In the genomic region with DNA sequence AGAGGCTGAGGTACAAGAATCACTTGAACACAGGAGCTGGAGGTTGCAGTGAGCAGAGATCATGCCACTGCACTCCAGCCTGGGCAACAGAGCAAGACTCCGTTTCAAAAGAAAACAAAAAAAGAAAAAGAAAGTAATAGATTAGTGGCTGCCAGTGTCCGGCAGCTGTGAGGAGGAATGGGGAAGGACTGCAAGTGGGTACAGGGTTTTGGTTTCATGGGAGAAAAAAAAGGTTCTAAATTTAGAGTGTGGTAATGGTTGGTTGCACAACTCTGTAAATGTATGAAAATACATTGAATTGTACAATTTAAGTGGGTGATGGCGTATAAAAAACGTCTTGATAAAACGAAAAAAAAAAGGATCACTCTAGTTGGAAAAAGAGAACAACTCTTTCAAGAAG, we compare ENCODE assay signal across 13 cellular contexts. TPM values are rescaled to one million over a fixed set of nuclear protein-coding genes. Genes with fewer than 3 reads are reported as not detected.
DNase-seq lines count a peak whose midpoint lies in the region; ATAC-seq and TF ChIP-seq lines count a peak whose summit lies in the region.
"Had no signal": no experiment of that assay in that cellular context is flagged by ENCODE, and none has a peak within 500 bp of the region (broad histone marks: within the 10 kb centered on the region; RNA-seq: fewer than 3 reads in every experiment).

No MANE protein-coding gene starts in this region.

- H3K9me3 Mint-ChIP-seq in activated CD8-positive, alpha-beta T cell treated with anti-CD3 and anti-CD28 coated beads, Interleukin-2, amount 10 ng/mL, durations not matched to agents 7 days and 5 days (ENCODE audit: insufficient read depth): no peaks in the 10 kb centered on the region

- H3K4me3 ChIP-seq in GM12865 (ENCODE audit: low read depth, low read length) (no peak overlapping the region), uterus (no peak overlapping the region)

- TF ChIP-seq CTCF in GM12865 (IDR thresholded peaks at IDR 0.05; ENCODE audit: insufficient read depth, low read depth, low read length, missing control alignments): no peak
- TF ChIP-seq CTCF in RWPE1 (conservative IDR thresholded peaks at IDR 0.05; ENCODE audit: low read depth): no peak
- no peak for TF ChIP-seq CTCF in uterus (IDR thresholded peaks at IDR 0.05)
- TF ChIP-seq CTCF in foreskin keratinocyte (conservative IDR thresholded peaks at IDR 0.05): no peak

- H3K9me3 ChIP-seq in uterus: no peaks in the 10 kb centered on the region

- no peak overlapping the region for H3K4me3 Mint-ChIP-seq in activated CD8-positive, alpha-beta T cell treated with anti-CD3 and anti-CD28 coated beads, Interleukin-2, amount 10 ng/mL, durations not matched to agents 7 days and 5 days

- intact Hi-C loops in uterus (cut with DNase I; ENCODE audit: low total_unique reads): no loop called here

- POLR2A ChIA-PET in RWPE1 (lab: Yijun Ruan, JAX; ENCODE audit: low non-redundant PET): no interaction called here
- POLR2A ChIA-PET in activated CD8-positive, alpha-beta T cell treated with anti-CD3 and anti-CD28 coated beads, Interleukin-2, amount 10 ng/mL, durations not matched to agents 7 days and 5 days (lab: Charles Lee): no interaction called here

- peak; percentile 81 for ATAC-seq in GM21360 (IDR thresholded peaks at IDR 0.05; ENCODE audit: unreplicated experiment)
- ATAC-seq in HG03135 (IDR thresholded peaks at IDR 0.05; ENCODE audit: unreplicated experiment): peak; percentile 77
- no peak for ATAC-seq in foreskin keratinocyte
- no peak for ATAC-seq in activated CD8-positive, alpha-beta T cell treated with anti-CD3 and anti-CD28 coated beads, Interleukin-2, amount 10 ng/mL, durations not matched to agents 7 days and 5 days

- peaks cover 20% of the 10 kb centered on the region for H3K4me1 Mint-ChIP-seq in activated CD8-positive, alpha-beta T cell treated with anti-CD3 and anti-CD28 coated beads, Interleukin-2, amount 10 ng/mL, durations not matched to agents 7 days and 5 days (ENCODE audit: low read depth)

- peaks cover 47% of the 10 kb centered on the region for H3K36me3 Mint-ChIP-seq in activated CD8-positive, alpha-beta T cell treated with anti-CD3 and anti-CD28 coated beads, Interleukin-2, amount 10 ng/mL, durations not matched to agents 7 days and 5 days (ENCODE audit: low read depth)

- DNase-seq in GM12865 (ENCODE audit: low read depth) (peak; percentile 68), RWPE1 (ENCODE audit: low spot score) (no peak), uterus (no peak), NCI-H524 (lab: John Stamatoyannopoulos, UW) (no peak), foreskin keratinocyte (no peak)
- no peak for DNase-seq in activated CD8-positive, alpha-beta T cell treated with anti-CD3 and anti-CD28 coated beads, Interleukin-2, amount 10 ng/mL, durations not matched to agents 7 days and 5 days
- DNase-seq: CD4-positive, CD25-positive, alpha-beta regulatory T cell; NCI-H526; small intestine had no signal

- no peak for TF ChIP-seq POLR2A in uterus (IDR thresholded peaks at IDR 0.05)

- H3K4me1 ChIP-seq in uterus (peaks cover 0 to under 1% of the 10 kb centered on the region in 2 donors), foreskin keratinocyte (peaks cover 21% of the 10 kb centered on the region)

- no peaks in the 10 kb centered on the region for H3K27me3 Mint-ChIP-seq in activated CD8-positive, alpha-beta T cell treated with anti-CD3 and anti-CD28 coated beads, Interleukin-2, amount 10 ng/mL, durations not matched to agents 7 days and 5 days (ENCODE audit: low read depth)
- H3K27me3 Mint-ChIP-seq: CD4-positive, CD25-positive, alpha-beta regulatory T cell had no signal

- CTCF ChIA-PET in RWPE1 (lab: Yijun Ruan, JAX): interaction anchor here (0.6 kb wide), 1 partner anchor 26 kb away, joined by 6 read pairs; no protein-coding TSS in a partner anchor
- CTCF ChIA-PET in activated CD8-positive, alpha-beta T cell treated with anti-CD3 and anti-CD28 coated beads, Interleukin-2, amount 10 ng/mL, durations not matched to agents 7 days and 5 days (lab: Charles Lee): no interaction called here

- H3K27me3 ChIP-seq in uterus (no peaks in the 10 kb centered on the region), foreskin keratinocyte (no peaks in the 10 kb centered on the region)

- H3K27ac Mint-ChIP-seq in activated CD8-positive, alpha-beta T cell treated with anti-CD3 and anti-CD28 coated beads, Interleukin-2, amount 10 ng/mL, durations not matched to agents 7 days and 5 days: no peak overlapping the region

- no peaks in the 10 kb centered on the region for H3K36me3 ChIP-seq in uterus

- H3K27ac ChIP-seq in RWPE1 (peak overlapping the region; percentile 71), uterus (no peak overlapping the region), foreskin keratinocyte (no peak overlapping the region)

RNA-seq across cellular contexts. Expression of a gene that starts 6.7 kb away (rescaled TPM):
- 10 to 100 TPM in 1 of 4 donors, 1 to 10 TPM in 3; 2.0 to 30.1 (median 5.6) TPM for total RNA-seq in uterus
- 11.4 and 13.3 TPM in 2 replicates for total RNA-seq in foreskin keratinocyte
- polyA plus RNA-seq in foreskin keratinocyte: 3.2 and 5.3 TPM in 2 replicates
- total RNA-seq in activated CD8-positive, alpha-beta T cell treated with anti-CD3 and anti-CD28 coated beads, Interleukin-2, amount 10 ng/mL, durations not matched to agents 7 days and 5 days: 10 to 100 TPM in 1 of 2 experiments, 1 to 10 TPM in 1; 10.0 to 12.8 TPM

RNA-seq across cellular contexts. Expression of a gene that starts 34.8 kb away (rescaled TPM):
- total RNA-seq in uterus: 10 to 100 TPM; 27.4 to 82.3 (median 55.7) TPM
- 42.5 and 44.1 TPM in 2 replicates for total RNA-seq in foreskin keratinocyte
- 18.2 and 20.2 TPM in 2 replicates for polyA plus RNA-seq in foreskin keratinocyte
- 10 to 100 TPM; 47.4 to 56.2 TPM for total RNA-seq in activated CD8-positive, alpha-beta T cell treated with anti-CD3 and anti-CD28 coated beads, Interleukin-2, amount 10 ng/mL, durations not matched to agents 7 days and 5 days

RNA-seq across cellular contexts. Expression of a gene that starts 35.2 kb away (rescaled TPM):
- under 1 TPM in 2 of 4 donors, not detected in 2; 0.07 to 0.55 TPM for total RNA-seq in uterus
- 0.32 TPM in 1 of 2 replicates, not detected in the other for total RNA-seq in foreskin keratinocyte
- 0.04 and 0.08 TPM in 2 replicates for polyA plus RNA-seq in foreskin keratinocyte
- under 1 TPM; 0.18 to 0.50 TPM for total RNA-seq in activated CD8-positive, alpha-beta T cell treated with anti-CD3 and anti-CD28 coated beads, Interleukin-2, amount 10 ng/mL, durations not matched to agents 7 days and 5 days
- total RNA-seq: CD4-positive, CD25-positive, alpha-beta regulatory T cell; dermis microvascular lymphatic vessel endothelial cell had no signal
- polyA plus RNA-seq: CD4-positive, CD25-positive, alpha-beta regulatory T cell; urinary bladder had no signal

Comparison
In these comparisons a context has a peak if more than half of its experiments do, and no peak if none do; other contexts are left out.
1. ATAC-seq: peak in GM21360 (single experiment) and HG03135 (single experiment); none in foreskin keratinocyte (single experiment) and activated CD8-positive, alpha-beta T cell treated with anti-CD3 and anti-CD28 coated beads, Interleukin-2, amount 10 ng/mL, durations not matched to agents 7 days and 5 days (single experiment).